In genomic region chr6:42086665-42087050, GRCh38 we compare ENCODE assay signal across 18 cellular contexts. TPM values are rescaled to one million over a fixed set of nuclear protein-coding genes. Genes with fewer than 3 reads are reported as not detected.
DNase-seq lines count a peak whose midpoint lies in the region; ATAC-seq and TF ChIP-seq lines count a peak whose summit lies in the region.
"Had no signal": no experiment of that assay in that cellular context is flagged by ENCODE, and none has a peak within 500 bp of the region (broad histone marks: within the 10 kb centered on the region; RNA-seq: fewer than 3 reads in every experiment).

No MANE protein-coding gene starts in this region.

- POLR2A ChIA-PET in RWPE1 (lab: Yijun Ruan, JAX; ENCODE audit: low non-redundant PET) = no interaction called here

- H3K36me3 ChIP-seq in heart right ventricle = peaks cover 0 to 27% (median 4%) of the 10 kb centered on the region in 9 donors
- H3K36me3 ChIP-seq in upper lobe of left lung = peaks cover 0 to 11% (median 5%) of the 10 kb centered on the region in 4 donors
- H3K36me3 ChIP-seq: BE2C had no signal

- no peaks in the 10 kb centered on the region for H3K27me3 ChIP-seq in heart right ventricle
- no peaks in the 10 kb centered on the region for H3K27me3 ChIP-seq in upper lobe of left lung
- H3K27me3 ChIP-seq: BE2C had no signal

- H3K4me3 ChIP-seq in heart right ventricle (no peak overlapping the region), upper lobe of left lung (no peak overlapping the region)
- H3K4me3 ChIP-seq: SK-N-MC had no signal

- CTCF ChIA-PET in RWPE1 (lab: Yijun Ruan, JAX) = interaction anchor here (0.6 to 0.9 kb wide), 4 partner anchors 9 to 355 kb away, joined by 3 to 6 read pairs (median 4); no protein-coding TSS in a partner anchor

- no peaks in the 10 kb centered on the region for H3K9me3 ChIP-seq in heart right ventricle
- H3K9me3 ChIP-seq in upper lobe of left lung = no peaks in the 10 kb centered on the region
- H3K9me3 ChIP-seq: BE2C had no signal

- ATAC-seq in heart right ventricle = no peak
- ATAC-seq in left cardiac atrium = no peak
- ATAC-seq in upper lobe of left lung (ENCODE audit: low FRiP score in 2 of 2) = no peak
- no peak for ATAC-seq in HG02588 (IDR thresholded peaks at IDR 0.05; ENCODE audit: unreplicated experiment)

- H3K27me3 Mint-ChIP-seq in neural crest cell (ENCODE audit: low read depth) = no peaks in the 10 kb centered on the region
- H3K27me3 Mint-ChIP-seq in type B pancreatic cell = no peaks in the 10 kb centered on the region

- TF ChIP-seq CTCF in heart right ventricle (IDR thresholded peaks at IDR 0.05) = peak in 1 of 9 donors; percentile 2
- TF ChIP-seq CTCF in RWPE1 (conservative IDR thresholded peaks at IDR 0.05; ENCODE audit: low read depth) = no peak
- TF ChIP-seq CTCF in neural crest cell (conservative IDR thresholded peaks at IDR 0.05) = no peak
- TF ChIP-seq CTCF in type B pancreatic cell (conservative IDR thresholded peaks at IDR 0.05) = peak; percentile 8
- TF ChIP-seq CTCF in upper lobe of left lung (IDR thresholded peaks at IDR 0.05) = no peak

- TF ChIP-seq POLR2A in upper lobe of left lung (IDR thresholded peaks at IDR 0.05) = no peak

- peak overlapping the region; percentile 81 for H3K27ac Mint-ChIP-seq in neural crest cell (ENCODE audit: unreplicated experiment)
- H3K27ac Mint-ChIP-seq in type B pancreatic cell = no peak overlapping the region

- H3K4me1 ChIP-seq in heart right ventricle (peaks cover 2 to 36% (median 19%) of the 10 kb centered on the region in 9 donors), upper lobe of left lung (peaks cover 0 to 4% (median 1%) of the 10 kb centered on the region in 4 donors)
- H3K4me1 ChIP-seq: BE2C had no signal

- DNase-seq in heart right ventricle = no peak
- DNase-seq in left cardiac atrium = no peak
- DNase-seq in RWPE1 (ENCODE audit: low spot score) = no peak
- no peak for DNase-seq in neural crest cell (ENCODE audit: low read depth, low spot score)
- no peak for DNase-seq in type B pancreatic cell (ENCODE audit: extremely low spot score, unreplicated experiment)
- DNase-seq in upper lobe of left lung = no peak
- DNase-seq: BE2C, EL, KBM-7, MM.1S, NCI-H1048, NCI-H1417 treated with DMSO at 0.1 percent for 48 hours, NCI-H187, NCI-H446, NCI-H526, SHP77 had no signal

- 88 to 94% methylated on average over 11 of the region's 11 CpGs for WGBS in heart right ventricle, 2 donors
- WGBS in upper lobe of left lung, 2 donors = 89 to 93% methylated on average over 4 to 11 of the region's 11 CpGs

- H3K27ac ChIP-seq in heart right ventricle = peak overlapping the region; percentile 50 to 87 (median 78)
- peak overlapping the region; percentile 47 for H3K27ac ChIP-seq in RWPE1
- no peak overlapping the region for H3K27ac ChIP-seq in upper lobe of left lung
- H3K27ac ChIP-seq: SK-N-MC had no signal

- TF ChIP-seq EP300 in upper lobe of left lung (IDR thresholded peaks at IDR 0.05) = no peak

- intact Hi-C loops in heart right ventricle (cut with DNase I) = loop anchor here in 1 of 10 donors (10.0 kb wide), 1 partner anchor 478 kb away; the partner anchor contains the start of gene UBR2
- intact Hi-C loops in left cardiac atrium (cut with DNase I) = no loop called here

- no peaks in the 10 kb centered on the region for H3K4me1 Mint-ChIP-seq in neural crest cell
- H3K4me1 Mint-ChIP-seq in type B pancreatic cell (ENCODE audit: unreplicated experiment) = peaks cover 4% of the 10 kb centered on the region

- H3K4me3 Mint-ChIP-seq in neural crest cell (no peak overlapping the region), type B pancreatic cell (no peak overlapping the region)

- H3K36me3 Mint-ChIP-seq in neural crest cell (ENCODE audit: low read depth) (no peaks in the 10 kb centered on the region), type B pancreatic cell (no peaks in the 10 kb centered on the region)

- H3K9me3 Mint-ChIP-seq in neural crest cell = no peaks in the 10 kb centered on the region
- no peaks in the 10 kb centered on the region for H3K9me3 Mint-ChIP-seq in type B pancreatic cell

RNA-seq across cellular contexts. Expression of gene TAF8, which starts 36.3 kb away (rescaled TPM):
- total RNA-seq in heart right ventricle (10 to 100 TPM; 21.0 to 38.1 (median 31.6) TPM), left cardiac atrium (10 to 100 TPM; 20.5 to 25.3 TPM), neural crest cell (28.9 and 31.2 TPM in 2 replicates), type B pancreatic cell (ENCODE audit: low replicate concordance) (30.7 and 36.0 TPM in 2 replicates), upper lobe of left lung (10 to 100 TPM; 23.0 to 67.1 (median 34.4) TPM)
- polyA plus RNA-seq in heart right ventricle = 10 to 100 TPM; 15.2 to 20.1 TPM

RNA-seq across cellular contexts. Expression of gene C6orf132, which starts 55.8 kb away (rescaled TPM):
- total RNA-seq in heart right ventricle (1 to 10 TPM in 9 of 10 donors, under 1 TPM in 1; 0.92 to 2.9 (median 2.1) TPM), left cardiac atrium (1 to 10 TPM; 1.5 to 2.6 TPM), neural crest cell (0.14 and 0.26 TPM in 2 replicates), type B pancreatic cell (ENCODE audit: low replicate concordance) (22.9 and 56.4 TPM in 2 replicates), upper lobe of left lung (10 to 100 TPM in 5 of 6 donors, 1 to 10 TPM in 1; 9.4 to 26.3 (median 17.0) TPM)
- 1 to 10 TPM in 1 of 2 donors, under 1 TPM in 1; 0.23 to 1.8 TPM for polyA plus RNA-seq in heart right ventricle

Comparison
In these comparisons a context has a peak if more than half of its experiments do, and no peak if none do; other contexts are left out.
1. H3K27ac ChIP-seq: peak in heart right ventricle (10 of 10) and RWPE1 (single experiment); none in upper lobe of left lung (0 of 4).